ENCODE assay signal across 26 cellular contexts in the genomic region with DNA sequence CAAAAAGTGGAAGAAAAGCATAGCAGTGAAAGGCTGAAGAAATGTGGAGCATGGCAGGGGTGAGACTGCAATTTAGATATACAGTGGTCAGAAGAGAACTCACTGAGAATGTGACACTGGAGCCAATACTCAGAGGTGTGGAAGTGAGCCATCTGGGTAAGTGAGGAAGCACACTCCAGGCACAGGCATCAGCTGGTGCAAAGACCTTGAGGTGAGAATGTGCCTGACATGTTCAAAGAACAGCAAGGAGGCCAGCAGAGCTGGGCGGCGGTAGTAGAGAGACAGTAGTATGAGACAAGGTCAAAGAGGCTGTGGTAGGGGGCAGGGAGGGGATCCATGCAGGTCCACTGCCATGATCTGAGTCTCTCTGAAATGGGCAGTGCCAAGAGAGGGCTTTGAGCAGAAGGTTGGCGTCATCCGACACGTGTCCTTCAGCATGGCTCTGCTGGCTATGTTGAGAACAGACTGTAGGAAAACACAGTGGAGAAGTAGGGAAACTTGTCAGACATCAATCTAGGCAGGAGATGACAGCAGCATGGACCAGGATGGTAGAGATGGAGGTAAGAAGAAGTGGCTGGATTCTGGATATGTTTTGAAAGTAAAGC.
A peak's percentile ranks its signal among the peaks of the same experiment; 100 is the strongest.
DNase-seq lines count a peak whose midpoint lies in the region; ATAC-seq and TF ChIP-seq lines count a peak whose summit lies in the region.
"Had no signal": no experiment of that assay in that cellular context is flagged by ENCODE, and none has a peak within 500 bp of the region (broad histone marks: within the 10 kb centered on the region; RNA-seq: fewer than 3 reads in every experiment).

No MANE protein-coding gene starts in this region.

- TF ChIP-seq EP300 in esophagus muscularis mucosa (IDR thresholded peaks at IDR 0.05): no peak

- CTCF ChIA-PET in Caco-2 (lab: Charles Lee): interaction anchor here (1.5 kb wide), 1 partner anchor 11 kb away, joined by 5 read pairs; no protein-coding TSS in a partner anchor

- no peaks in the 10 kb centered on the region for H3K36me3 Mint-ChIP-seq in Caco-2 (ENCODE audit: insufficient read depth, unreplicated experiment)

- H3K36me3 ChIP-seq in esophagus muscularis mucosa (no peaks in the 10 kb centered on the region), neuron (ENCODE audit: insufficient read depth, low read length) (no peaks in the 10 kb centered on the region), thyroid gland (no peaks in the 10 kb centered on the region), WERI-Rb-1 (no peaks in the 10 kb centered on the region), Caco-2 (ENCODE audit: control insufficient read depth, insufficient read depth, low read length) (no peaks in the 10 kb centered on the region)
- H3K36me3 ChIP-seq: upper lobe of left lung had no signal

- no peak overlapping the region for H3K27ac Mint-ChIP-seq in Caco-2 (ENCODE audit: unreplicated experiment)
- H3K27ac Mint-ChIP-seq: activated CD8-positive, alpha-beta T cell treated with anti-CD3 and anti-CD28 coated beads for 36 hours; stimulated activated naive B cell treated with anti-CD40 and anti-IgM and Interleukin-4, amounts not matched to agents 10 μg/mL and 1 μg/mL and 100 μg/mL, for 72 hours had no signal

- H3K4me3 Mint-ChIP-seq in Caco-2 (ENCODE audit: unreplicated experiment): no peak overlapping the region
- H3K4me3 Mint-ChIP-seq: activated CD8-positive, alpha-beta T cell treated with anti-CD3 and anti-CD28 coated beads for 36 hours; nephron; stimulated activated naive B cell treated with anti-CD40 and anti-IgM and Interleukin-4, amounts not matched to agents 10 μg/mL and 1 μg/mL and 100 μg/mL, for 72 hours had no signal

- H3K4me1 Mint-ChIP-seq in Caco-2 (ENCODE audit: low read depth, unreplicated experiment): no peaks in the 10 kb centered on the region

- ATAC-seq in Right ventricle myocardium inferior: peak; percentile 18
- ATAC-seq: A549; activated CD8-positive, alpha-beta T cell treated with anti-CD3 and anti-CD28 coated beads for 36 hours; stimulated activated naive B cell treated with anti-CD40 and anti-IgM and Interleukin-4, amounts not matched to agents 10 μg/mL and 1 μg/mL and 100 μg/mL, for 72 hours had no signal

- intact Hi-C loops in Right ventricle myocardium inferior (cut with DNase I): no loop called here
- intact Hi-C loops in cardiac septum (cut with DNase I): no loop called here
- intact Hi-C loops in esophagus muscularis mucosa (cut with DNase I): no loop called here
- intact Hi-C loops in thyroid gland (cut with DNase I): no loop called here
- intact Hi-C loops in Caco-2 (cut with micrococcal nuclease; ENCODE audit: unreplicated experiment): no loop called here

- no peaks in the 10 kb centered on the region for H3K9me3 Mint-ChIP-seq in Caco-2 (ENCODE audit: unreplicated experiment)
- H3K9me3 Mint-ChIP-seq: activated CD8-positive, alpha-beta T cell treated with anti-CD3 and anti-CD28 coated beads for 36 hours; nephron had no signal

- no peaks in the 10 kb centered on the region for H3K27me3 Mint-ChIP-seq in Caco-2 (ENCODE audit: insufficient read depth, unreplicated experiment)
- H3K27me3 Mint-ChIP-seq: activated CD8-positive, alpha-beta T cell treated with anti-CD3 and anti-CD28 coated beads for 36 hours; stimulated activated naive B cell treated with anti-CD40 and anti-IgM and Interleukin-4, amounts not matched to agents 10 μg/mL and 1 μg/mL and 100 μg/mL, for 72 hours had no signal

- H2AFZ ChIP-seq in neuron (ENCODE audit: low read depth, low read length): peak overlapping the region; percentile 24

- peak overlapping the region; percentile 76 to 83 (median 78) for H3K27ac ChIP-seq in esophagus muscularis mucosa (replicated peaks in 1 of 4)
- peak overlapping the region; percentile 61 to 93 (median 83) for H3K27ac ChIP-seq in thyroid gland
- H3K27ac ChIP-seq in WERI-Rb-1: no peak overlapping the region
- H3K27ac ChIP-seq: A549, upper lobe of left lung had no signal

- TF ChIP-seq CTCF in esophagus muscularis mucosa (IDR thresholded peaks at IDR 0.05) (no peak), thyroid gland (IDR thresholded peaks at IDR 0.05) (no peak), WERI-Rb-1 (IDR thresholded peaks at IDR 0.05; ENCODE audit: low read depth, low read length) (no peak), Caco-2 (IDR thresholded peaks at IDR 0.05; ENCODE audit: insufficient read depth in 1 of 2, low read depth in 1 of 2, low read length in 1 of 2, severe bottlenecking in 1 of 2, unreplicated experiment in 1 of 2) (no peak)

- H3K27me3 ChIP-seq in esophagus muscularis mucosa (no peaks in the 10 kb centered on the region), neuron (ENCODE audit: insufficient read depth, low read length) (no peaks in the 10 kb centered on the region), thyroid gland (no peaks in the 10 kb centered on the region), WERI-Rb-1 (ENCODE audit: insufficient read depth, low read depth, severe bottlenecking) (no peaks in the 10 kb centered on the region), Caco-2 (replicated peaks; ENCODE audit: control insufficient read depth, insufficient read depth, low read length) (no peaks in the 10 kb centered on the region)
- H3K27me3 ChIP-seq: upper lobe of left lung had no signal

- H3K4me3 ChIP-seq in esophagus muscularis mucosa (no peak overlapping the region), neuron (ENCODE audit: low read length) (no peak overlapping the region), thyroid gland (replicated peaks in 1 of 3) (no peak overlapping the region), WERI-Rb-1 (ENCODE audit: low read depth, low read length) (no peak overlapping the region), Caco-2 (ENCODE audit: low read depth, low read length) (no peak overlapping the region)
- H3K4me3 ChIP-seq: A549, skin epidermis, upper lobe of left lung had no signal

- DNase-seq in Right ventricle myocardium inferior (ENCODE audit: missing footprints) (no peak), cardiac septum (ENCODE audit: low spot score) (no peak), esophagus muscularis mucosa (ENCODE audit: extremely low spot score) (no peak), thyroid gland (peak in 1 of 2 donors; percentile 17), WERI-Rb-1 (no peak), Caco-2 (no peak)
- no peak for DNase-seq in stimulated activated CD4-positive, alpha-beta T cell treated with anti-CD3 and anti-CD28 coated beads, Interleukin-12 subunit alpha, Interleukin-12 subunit beta, amount 100 ng/mL, for 4 hours
- DNase-seq: activated CD4-positive, CD25-positive, alpha-beta regulatory T cell treated with anti-CD3 and anti-CD28 coated beads, Interleukin-2, amount 50 U/mL, for 72 hours; activated CD8-positive, alpha-beta T cell treated with anti-CD3 and anti-CD28 coated beads for 36 hours; activated effector memory CD4-positive, alpha-beta T cell treated with anti-CD3 and anti-CD28 coated beads, Interleukin-2, amount 50 U/mL, for 16 hours; activated T-cell treated with anti-CD3 and anti-CD28 coated beads for 4 hours; COR-L47; dermis blood vessel endothelial cell; foreskin fibroblast; Karpas-422; NCI-H1048; NCI-H2029; NCI-H2227 treated with DMSO at 0.1 percent for 48 hours; NCI-H748 treated with DMSO at 0.1 percent for 48 hours; stimulated activated naive B cell treated with anti-CD40 and anti-IgM and Interleukin-4, amounts not matched to agents 10 μg/mL and 1 μg/mL and 100 μg/mL, for 72 hours; SW 1271; upper lobe of left lung had no signal

- H3K9me3 ChIP-seq in esophagus muscularis mucosa: no peaks in the 10 kb centered on the region
- H3K9me3 ChIP-seq in neuron (ENCODE audit: low read length): no peaks in the 10 kb centered on the region
- no peaks in the 10 kb centered on the region for H3K9me3 ChIP-seq in thyroid gland
- H3K9me3 ChIP-seq in WERI-Rb-1 (ENCODE audit: severe bottlenecking): no peaks in the 10 kb centered on the region
- H3K9me3 ChIP-seq in Caco-2: no peaks in the 10 kb centered on the region
- H3K9me3 ChIP-seq: A549, upper lobe of left lung had no signal

- POLR2A ChIA-PET in Caco-2 (lab: Charles Lee): no interaction called here

- WGBS in esophagus muscularis mucosa: 91% methylated on average over 5 of the region's 5 CpGs
- 93 to 95% methylated on average over 5 of the region's 5 CpGs for WGBS in thyroid gland, 2 donors

- no TSS peak for BruUV-seq in Caco-2 (replicated peaks; lab: Mats Ljungman, UMichigan)

- no peak for TF ChIP-seq POLR2A in esophagus muscularis mucosa (IDR thresholded peaks at IDR 0.05; ENCODE audit: low read depth)
- TF ChIP-seq POLR2A in thyroid gland (IDR thresholded peaks at IDR 0.05): no peak

- H3K4me1 ChIP-seq in esophagus muscularis mucosa: peaks cover 20 to 75% (median 57%) of the 10 kb centered on the region in 4 donors
- H3K4me1 ChIP-seq in neuron (ENCODE audit: insufficient read depth, low read length): peaks cover 15% of the 10 kb centered on the region
- peaks cover 21 to 27% of the 10 kb centered on the region in 2 donors for H3K4me1 ChIP-seq in thyroid gland
- no peaks in the 10 kb centered on the region for H3K4me1 ChIP-seq in Caco-2
- H3K4me1 ChIP-seq: A549, upper lobe of left lung had no signal
